Comparison of ENCODE assay signal across 33 cellular contexts in genomic region chr12:48777501-48778400, GRCh38. TPM values are rescaled to one million over a fixed set of nuclear protein-coding genes. Genes with fewer than 3 reads are reported as not detected.
DNase-seq lines count a peak whose midpoint lies in the region; ATAC-seq, FAIRE-seq and TF ChIP-seq lines count a peak whose summit lies in the region.
"Had no signal": no experiment of that assay in that cellular context is flagged by ENCODE, and none has a peak within 500 bp of the region (broad histone marks: within the 10 kb centered on the region; RNA-seq: fewer than 3 reads in every experiment).

No MANE protein-coding gene starts in this region.

- H3K4me3 ChIP-seq in GM23338: no peak overlapping the region
- H3K4me3 ChIP-seq in H1 (ENCODE audit: extremely low read depth in 1 of 4, insufficient read depth in 2 of 4, low read depth in 3 of 4, low read length in 4 of 4): no peak overlapping the region
- H3K4me3 ChIP-seq: GM12878, suprapubic skin, upper lobe of left lung had no signal

- H4K8ac ChIP-seq in H1 (ENCODE audit: extremely low read depth, insufficient read depth, low read length): no peak overlapping the region

- no peaks in the 10 kb centered on the region for H3K23me2 ChIP-seq in H1 (ENCODE audit: low read depth, low read length)

- no peak overlapping the region for H3K56ac ChIP-seq in H1 (replicated peaks; ENCODE audit: insufficient read length, low read depth, low read length)

- TF ChIP-seq CTCF in GM23338 (conservative IDR thresholded peaks at IDR 0.05; ENCODE audit: low read depth in 2 of 2) (0 out of 4 replicates have a peak, but pooled peaks of 1 of the 2 experiments have one; percentile 3), H1 (IDR thresholded peaks at IDR 0.05; ENCODE audit: control extremely low read depth in 1 of 3, insufficient read depth in 1 of 3, low read depth in 1 of 3, low read length in 3 of 3) (no peak)

- CTCF ChIA-PET in H1 (lab: Charles Lee; ENCODE audit: partially characterized antibody): interaction anchor here (1.1 to 4.1 kb wide), 5 partner anchors 10 to 24 kb away, joined by 3 to 24 read pairs (median 5); no protein-coding TSS in a partner anchor

- FAIRE-seq in H1 (lab: Jason Lieb, UNC): peak; percentile 63
- FAIRE-seq: GM12878, small intestine had no signal

- no peak overlapping the region for H3K18ac ChIP-seq in H1 (ENCODE audit: extremely low read depth, low read length)

- peaks cover 11% of the 10 kb centered on the region for H3K27me3 Mint-ChIP-seq in GM23338 (ENCODE audit: insufficient read depth, low read depth, poor library complexity)
- H3K27me3 Mint-ChIP-seq: activated CD4-positive, alpha-beta T cell treated with anti-CD3 and anti-CD28 coated beads, Interleukin-2, amount 10 ng/mL, durations not matched to agents 7 days and 5 days had no signal

- no peak overlapping the region for H2AFZ ChIP-seq in GM23338
- H2AFZ ChIP-seq in H1 (ENCODE audit: low read length): no peak overlapping the region
- H2AFZ ChIP-seq: parathyroid adenoma had no signal

- peaks cover 20% of the 10 kb centered on the region for H3K4me1 Mint-ChIP-seq in GM23338
- H3K4me1 Mint-ChIP-seq: activated CD4-positive, alpha-beta T cell treated with anti-CD3 and anti-CD28 coated beads, Interleukin-2, amount 10 ng/mL, durations not matched to agents 7 days and 5 days; activated CD8-positive, alpha-beta memory T cell treated with anti-CD3 and anti-CD28 coated beads, Interleukin-2, amount 10 ng/mL, durations not matched to agents 7 days and 5 days had no signal

- H3K23ac ChIP-seq in H1 (ENCODE audit: insufficient read length): no peak overlapping the region

- no peak overlapping the region; a peak in 2 of 7 replicates for H3K9ac ChIP-seq in H1 (replicated peaks in 1 of 4; ENCODE audit: extremely low read depth in 1 of 4, low read depth in 3 of 4, low read length in 3 of 4)
- H3K9ac ChIP-seq: parathyroid adenoma had no signal

- no peak overlapping the region for H4K5ac ChIP-seq in H1 (ENCODE audit: insufficient read length, low read depth, low read length)

- 0 out of 2 replicates have a peak overlapping the region, but pooled peaks have one; percentile 46 for H2BK15ac ChIP-seq in H1 (ENCODE audit: low read length)

- no peak overlapping the region for H2BK20ac ChIP-seq in H1 (ENCODE audit: low read length)

- H3K4me1 ChIP-seq in GM23338 (ENCODE audit: insufficient read depth) (peaks cover 9% of the 10 kb centered on the region), H1 (replicated peaks in 1 of 4; ENCODE audit: control insufficient read depth in 3 of 4, insufficient read depth in 4 of 4, low read length in 3 of 4) (peaks cover 0 to 14% (median 11%) of the 10 kb centered on the region in 4 experiments; a peak in 6 of 7 replicates)
- H3K4me1 ChIP-seq: parathyroid adenoma had no signal

- no peak overlapping the region; the same call in 1 of the 2 replicates for H2BK5ac ChIP-seq in H1 (ENCODE audit: low read depth, low read length)

- H2BK120ac ChIP-seq in H1 (replicated peaks; ENCODE audit: low read depth, low read length): no peak overlapping the region

- no peaks in the 10 kb centered on the region for H3F3A ChIP-seq in GM23338 (replicated peaks; ENCODE audit: low read depth)

- no peak; a peak in 1 of 3 replicates for TF ChIP-seq EP300 in H1 (IDR thresholded peaks at IDR 0.05; ENCODE audit: borderline replicate concordance in 1 of 2, low read depth in 2 of 2, low read length in 2 of 2)

- ATAC-seq in GM23338: peak; percentile 74
- ATAC-seq in GM19467 (IDR thresholded peaks at IDR 0.05; ENCODE audit: unreplicated experiment): no peak
- ATAC-seq in GM21529 (IDR thresholded peaks at IDR 0.05; ENCODE audit: unreplicated experiment): no peak
- ATAC-seq: activated CD8-positive, alpha-beta memory T cell treated with anti-CD3 and anti-CD28 coated beads, Interleukin-2, amount 10 ng/mL, durations not matched to agents 7 days and 5 days; activated T-cell treated with anti-CD3 and anti-CD28 coated beads, Interleukin-2, amount 50 U/mL, for 4 hours; effector memory CD8-positive, alpha-beta T cell; GM12878; HCT116; Panc1 had no signal

- peak overlapping the region; percentile 9; the same call in 1 of the 2 replicates for H2BK12ac ChIP-seq in H1 (ENCODE audit: low read depth, low read length)

- no peak overlapping the region for H3K4ac ChIP-seq in H1 (replicated peaks; ENCODE audit: insufficient read length, low read depth, low read length)

- peak overlapping the region; percentile 61 for H2AK5ac ChIP-seq in H1 (ENCODE audit: low read depth, low read length)

- H3K79me1 ChIP-seq in H1 (ENCODE audit: low read depth, low read length): peaks cover 6% of the 10 kb centered on the region; the same call in 1 of the 2 replicates

- H3K36me3 ChIP-seq in GM23338 (ENCODE audit: insufficient read depth) (no peaks in the 10 kb centered on the region), H1 (ENCODE audit: control insufficient read depth in 2 of 4, insufficient read depth in 4 of 4, low read length in 3 of 4) (peaks cover 2 to 33% (median 20%) of the 10 kb centered on the region in 4 experiments; a peak in 7 of 8 replicates)

- H3K27ac ChIP-seq in GM23338 (ENCODE audit: low read depth) (no peak overlapping the region), H1 (ENCODE audit: low read depth, low read length) (0 out of 2 replicates have a peak overlapping the region, but pooled peaks have one; percentile 31)
- H3K27ac ChIP-seq: C4-2B, parathyroid adenoma, suprapubic skin, upper lobe of left lung had no signal

- no peak overlapping the region for H4K91ac ChIP-seq in H1 (replicated peaks; ENCODE audit: insufficient read length, low read length)

- no peaks in the 10 kb centered on the region for H3K27me3 ChIP-seq in GM23338 (ENCODE audit: insufficient read depth)
- H3K27me3 ChIP-seq in H1 (replicated peaks in 1 of 4; ENCODE audit: control insufficient read depth in 3 of 4, extremely low read depth in 1 of 4, insufficient read depth in 3 of 4, low read length in 3 of 4): no peaks in the 10 kb centered on the region
- H3K27me3 ChIP-seq: suprapubic skin, upper lobe of left lung had no signal

- H3K4me2 ChIP-seq in GM23338: peak overlapping the region; percentile 62; the same call in 1 of the 2 replicates
- peak overlapping the region; percentile 32 to 37 for H3K4me2 ChIP-seq in H1 (ENCODE audit: insufficient read depth in 1 of 2, low read depth in 2 of 2, low read length in 2 of 2)

- no peak for TF ChIP-seq RAD21 in H1 (IDR thresholded peaks at IDR 0.05 in 1 of 2, conservative IDR thresholded peaks at IDR 0.05 in 1 of 2; ENCODE audit: low read depth in 2 of 2, low read length in 2 of 2)

- 0 out of 2 replicates have a peak overlapping the region, but pooled peaks have one; percentile 56 for H3K27ac Mint-ChIP-seq in GM23338
- H3K27ac Mint-ChIP-seq: activated CD4-positive, alpha-beta T cell treated with anti-CD3 and anti-CD28 coated beads, Interleukin-2, amount 10 ng/mL, durations not matched to agents 7 days and 5 days; activated CD8-positive, alpha-beta memory T cell treated with anti-CD3 and anti-CD28 coated beads, Interleukin-2, amount 10 ng/mL, durations not matched to agents 7 days and 5 days; nephron progenitor cell had no signal

- no peaks in the 10 kb centered on the region for H3K9me3 ChIP-seq in H1 (ENCODE audit: insufficient read depth in 2 of 2, low read depth in 1 of 2, low read length in 1 of 2)
- H3K9me3 ChIP-seq: suprapubic skin, upper lobe of left lung had no signal

- POLR2A ChIA-PET in H1 (lab: Charles Lee; ENCODE audit: partially characterized antibody): interaction anchor here (0.6 to 1.8 kb wide), 2 partner anchors 15 to 23 kb away, joined by 4 read pairs; no protein-coding TSS in a partner anchor

- 74% methylated on average over 16 of the region's 16 CpGs; no CpG with 5 or more reads in 1 of the 2 experiments for WGBS in H1 (ENCODE audit: extremely low coverage in 1 of 2, insufficient coverage in 1 of 2, insufficient read length in 1 of 2, insufficient replicate concordance in 2 of 2, low coverage in 1 of 2, low lambda C conversion rate in 2 of 2, missing lambda C conversion rate in 1 of 2), 2 experiments

- no peaks in the 10 kb centered on the region for H3K9me2 ChIP-seq in GM23338 (ENCODE audit: insufficient read depth)

- peaks cover 9% of the 10 kb centered on the region; the same call in 2 of the 3 replicates for H3K36me3 Mint-ChIP-seq in GM23338 (ENCODE audit: low read depth)
- H3K36me3 Mint-ChIP-seq: activated CD8-positive, alpha-beta memory T cell treated with anti-CD3 and anti-CD28 coated beads, Interleukin-2, amount 10 ng/mL, durations not matched to agents 7 days and 5 days had no signal

- no peaks in the 10 kb centered on the region for H4K20me1 ChIP-seq in GM23338 (replicated peaks; ENCODE audit: insufficient read depth)
- H4K20me1 ChIP-seq in H1 (replicated peaks in 1 of 2; ENCODE audit: control insufficient read depth in 1 of 2, insufficient read depth in 2 of 2, low read length in 2 of 2): peaks cover 0 to 5% of the 10 kb centered on the region in 2 experiments

- H3K9me3 Mint-ChIP-seq in GM23338: no peaks in the 10 kb centered on the region; the same call in 2 of the 3 replicates
- H3K9me3 Mint-ChIP-seq: activated CD4-positive, alpha-beta T cell treated with anti-CD3 and anti-CD28 coated beads, Interleukin-2, amount 10 ng/mL, durations not matched to agents 7 days and 5 days; activated T-cell treated with anti-CD3 and anti-CD28 coated beads, Interleukin-2, amount 50 U/mL, for 4 hours; effector memory CD8-positive, alpha-beta T cell; nephron progenitor cell had no signal

- H3K79me2 ChIP-seq in GM23338 (replicated peaks; ENCODE audit: insufficient read depth) (no peaks in the 10 kb centered on the region), H1 (ENCODE audit: control insufficient read depth in 1 of 2, insufficient read depth in 2 of 2, low read length in 2 of 2) (no peaks in the 10 kb centered on the region)
- H3K79me2 ChIP-seq: parathyroid adenoma had no signal

- no peak for TF ChIP-seq POLR2A in H1 (IDR thresholded peaks at IDR 0.05; ENCODE audit: control extremely low read depth in 1 of 2, low read depth in 2 of 2, low read length in 2 of 2)

- H3K4me3 Mint-ChIP-seq in GM23338: peak overlapping the region; percentile 4; the same call in 1 of the 3 replicates
- H3K4me3 Mint-ChIP-seq: activated CD4-positive, alpha-beta T cell treated with anti-CD3 and anti-CD28 coated beads, Interleukin-2, amount 10 ng/mL, durations not matched to agents 7 days and 5 days; activated CD8-positive, alpha-beta memory T cell treated with anti-CD3 and anti-CD28 coated beads, Interleukin-2, amount 10 ng/mL, durations not matched to agents 7 days and 5 days; activated T-cell treated with anti-CD3 and anti-CD28 coated beads, Interleukin-2, amount 50 U/mL, for 4 hours; effector memory CD8-positive, alpha-beta T cell; nephron progenitor cell had no signal

- DNase-seq in Ammon's horn (ENCODE audit: low spot score) (peak; percentile 31), GM23338 (ENCODE audit: low spot score) (peak; percentile 71), H1 (ENCODE audit: low read depth in 1 of 2, low spot score in 2 of 2) (no peak), iPS-NIHi11 (ENCODE audit: low spot score) (peak; percentile 71), SHP77 treated with DMSO at 0.1 percent for 48 hours (lab: John Stamatoyannopoulos, UW) (no peak), NCI-H1436 treated with DMSO at 0.1 percent for 48 hours (lab: John Stamatoyannopoulos, UW) (no peak)
- DNase-seq: activated CD4-positive, alpha-beta T cell treated with anti-CD3 and anti-CD28 coated beads, Interleukin-2, amount 10 ng/mL, durations not matched to agents 7 days and 5 days; activated CD8-positive, alpha-beta memory T cell treated with anti-CD3 and anti-CD28 coated beads, Interleukin-2, amount 10 ng/mL, durations not matched to agents 7 days and 5 days; activated gamma-delta T cell; activated T-cell treated with anti-CD3 and anti-CD28 coated beads, Interleukin-2, amount 50 U/mL, for 4 hours; central memory CD4-positive, alpha-beta T cell; COR-L47; effector memory CD8-positive, alpha-beta T cell; erythroblast; IMR-90; NCI-H1092 treated with DMSO at 0.1 percent for 48 hours; NCI-H2029 treated with DMSO at 0.1 percent for 48 hours; NCI-H2227 treated with DMSO at 0.1 percent for 48 hours; NCI-H69; nephron progenitor cell; retina; SIG-M5; small intestine; stimulated activated naive CD4-positive, alpha-beta T cell treated with Interleukin-2 at 50 U/mL for 16 hours had no signal

- H3K14ac ChIP-seq in H1 (ENCODE audit: insufficient read length): no peak overlapping the region

RNA-seq across cellular contexts. Expression of gene ADCY6, which starts 11.1 kb away (rescaled TPM):
- 11.8 and 16.5 TPM in 2 replicates for total RNA-seq in GM23338 (2014; rRNA removed; shearing (Covaris generic))
- polyA plus RNA-seq in GM23338 (2016; fragmentation: Nextera tagmentation; extraction: Ambion mirVana): 1.0 and 1.3 TPM in 2 replicates
- total RNA-seq in H1 (2021; fragmentation: NEBNext Ultra II Directional; extraction: Animal tissue kit (Norgen Biotek cat#: 25700)): 11.7 and 15.6 TPM in 2 replicates
- 17.5 and 19.7 TPM in 2 replicates for polyA plus RNA-seq in H1 (2011; rRNA removed)
- polyA plus RNA-seq in H1 (2011; cell fraction: cytosol; rRNA removed): 18.4 TPM
- 67.7 TPM for polyA plus RNA-seq in H1 (2011; cell fraction: nucleus; rRNA removed)
- polyA plus RNA-seq in H1 (2012, experiment 1 of 2): 22.5 to 29.5 TPM (median 23.8 TPM) in 4 replicates
- 11.3 TPM for polyA plus RNA-seq in H1 (2012, experiment 2 of 2)
- polyA plus RNA-seq in H1 (2013, experiment 1 of 2): 7.3 TPM
- polyA plus RNA-seq in H1 (2013, experiment 2 of 2): 6.8 TPM
- 26.3 and 30.4 TPM in 2 replicates for polyA minus RNA-seq in H1 (2011; rRNA and poly(A)+ RNA removed)
- polyA minus RNA-seq in H1 (2011; cell fraction: cytosol; rRNA and poly(A)+ RNA removed): 20.8 TPM
- 24.3 TPM for polyA minus RNA-seq in H1 (2011; cell fraction: nucleus; rRNA and poly(A)+ RNA removed)
- total RNA-seq: activated CD4-positive, alpha-beta T cell treated with anti-CD3 and anti-CD28 coated beads, Interleukin-2, amount 10 ng/mL, durations not matched to agents 7 days and 5 days had no signal

RNA-seq across cellular contexts. Expression of gene CACNB3, which starts 40.5 kb away (rescaled TPM):
- 3.4 and 4.1 TPM in 2 replicates for total RNA-seq in GM23338 (2014; rRNA removed; shearing (Covaris generic))
- polyA plus RNA-seq in GM23338 (2016; fragmentation: Nextera tagmentation; extraction: Ambion mirVana) (6.2 and 6.3 TPM in 2 replicates), H1 (2011; rRNA removed) (16.0 and 18.4 TPM in 2 replicates)
- total RNA-seq in H1 (2021; fragmentation: NEBNext Ultra II Directional; extraction: Animal tissue kit (Norgen Biotek cat#: 25700)): 12.5 and 16.9 TPM in 2 replicates
- 13.3 TPM for polyA plus RNA-seq in H1 (2011; cell fraction: cytosol; rRNA removed)
- polyA plus RNA-seq in H1 (2011; cell fraction: nucleus; rRNA removed): 37.4 TPM
- 25.2 to 35.8 TPM (median 28.9 TPM) in 4 replicates for polyA plus RNA-seq in H1 (2012, experiment 1 of 2)
- 18.3 TPM for polyA plus RNA-seq in H1 (2012, experiment 2 of 2)
- polyA plus RNA-seq in H1 (2013, experiment 1 of 2): 4.6 TPM
- 4.8 TPM for polyA plus RNA-seq in H1 (2013, experiment 2 of 2)
- polyA minus RNA-seq in H1 (2011; rRNA and poly(A)+ RNA removed): 14.3 TPM in 2 replicates
- 14.3 TPM for polyA minus RNA-seq in H1 (2011; cell fraction: cytosol; rRNA and poly(A)+ RNA removed)
- polyA minus RNA-seq in H1 (2011; cell fraction: nucleus; rRNA and poly(A)+ RNA removed): 15.2 TPM

Comparison
In these comparisons a context has a peak if more than half of its experiments do, and no peak if none do; other contexts are left out.
1. DNase-seq: peak in Ammon's horn (single experiment), GM23338 (single experiment) and iPS-NIHi11 (single experiment); none in H1 (0 of 2), SHP77 treated with DMSO at 0.1 percent for 48 hours (single experiment) and NCI-H1436 treated with DMSO at 0.1 percent for 48 hours (single experiment).